ENCODE assay signal across 20 cellular contexts in the genomic region with DNA sequence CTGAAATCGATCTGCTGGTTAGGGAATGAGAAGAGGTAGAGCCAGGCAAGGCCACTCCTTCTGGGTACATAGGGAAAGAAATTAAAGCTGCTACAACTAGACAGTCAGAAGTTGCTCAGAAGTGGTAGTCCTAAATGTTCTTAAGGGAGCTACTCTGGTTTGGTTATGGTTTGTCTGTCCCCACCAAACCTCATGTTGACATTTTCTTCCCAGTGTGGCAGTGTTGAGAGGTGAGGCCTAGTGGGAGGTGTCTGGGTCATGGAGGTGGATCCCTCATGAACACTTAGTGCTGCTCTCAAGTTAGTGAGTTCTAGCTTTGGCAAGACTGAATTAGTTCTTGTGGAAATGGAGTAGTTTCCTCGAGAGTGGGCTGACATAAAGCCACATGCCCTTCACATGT.
"Had no signal": no experiment of that assay in that cellular context is flagged by ENCODE, and none has a peak within 500 bp of the region (broad histone marks: within the 10 kb centered on the region; RNA-seq: fewer than 3 reads in every experiment).

No MANE protein-coding gene starts in this region.

- H3K27ac Mint-ChIP-seq: activated CD8-positive, alpha-beta memory T cell treated with anti-CD3 and anti-CD28 coated beads, Interleukin-2, amount 10 ng/mL, durations not matched to agents 7 days and 5 days; brain; endodermal cell; natural killer cell; stimulated activated naive CD8-positive, alpha-beta T cell treated with anti-CD3 and anti-CD28 coated beads, Interleukin-15, Interleukin-2, amounts not matched to agents 100 ng/mL and 50 ng/mL, for 24 hours had no signal

- H3K4me3 Mint-ChIP-seq: activated CD8-positive, alpha-beta memory T cell treated with anti-CD3 and anti-CD28 coated beads, Interleukin-2, amount 10 ng/mL, durations not matched to agents 7 days and 5 days; brain; endodermal cell; natural killer cell; stimulated activated naive CD8-positive, alpha-beta T cell treated with anti-CD3 and anti-CD28 coated beads, Interleukin-15, Interleukin-2, amounts not matched to agents 100 ng/mL and 50 ng/mL, for 24 hours had no signal

- H3K4me3 ChIP-seq: dorsolateral prefrontal cortex, mucosa of descending colon, SK-N-MC had no signal

- ATAC-seq: activated CD8-positive, alpha-beta memory T cell treated with anti-CD3 and anti-CD28 coated beads, Interleukin-2, amount 10 ng/mL, durations not matched to agents 7 days and 5 days; foreskin keratinocyte; left cardiac atrium; mucosa of descending colon; natural killer cell had no signal

- H3K9me3 ChIP-seq: mucosa of descending colon had no signal

- H3K27me3 Mint-ChIP-seq: activated CD8-positive, alpha-beta memory T cell treated with anti-CD3 and anti-CD28 coated beads, Interleukin-2, amount 10 ng/mL, durations not matched to agents 7 days and 5 days; brain; stimulated activated naive CD8-positive, alpha-beta T cell treated with anti-CD3 and anti-CD28 coated beads, Interleukin-15, Interleukin-2, amounts not matched to agents 100 ng/mL and 50 ng/mL, for 24 hours had no signal

- FAIRE-seq: colon, islet of Langerhans had no signal

- H3K27ac ChIP-seq: epithelial cell of prostate, foreskin keratinocyte, SK-N-MC had no signal

- DNase-seq: activated CD8-positive, alpha-beta memory T cell treated with anti-CD3 and anti-CD28 coated beads, Interleukin-2, amount 10 ng/mL, durations not matched to agents 7 days and 5 days; activated effector memory CD4-positive, alpha-beta T cell treated with Interleukin-2 at 50 U/mL for 16 hours; anterior cingulate cortex; caudate nucleus; dorsolateral prefrontal cortex; endodermal cell; foreskin keratinocyte; glutamatergic neuron; hippocampal formation; left cardiac atrium; mesenchymal stem cell; mucosa of descending colon; natural killer cell; T-helper 9 cell had no signal

- H3K9me3 Mint-ChIP-seq: brain; endodermal cell; natural killer cell; stimulated activated naive CD8-positive, alpha-beta T cell treated with anti-CD3 and anti-CD28 coated beads, Interleukin-15, Interleukin-2, amounts not matched to agents 100 ng/mL and 50 ng/mL, for 24 hours had no signal

- H3K4me1 Mint-ChIP-seq: brain had no signal

- H3K27me3 ChIP-seq: dorsolateral prefrontal cortex, foreskin keratinocyte had no signal
